ENCODE assay signal across 30 cellular contexts in the genomic region with DNA sequence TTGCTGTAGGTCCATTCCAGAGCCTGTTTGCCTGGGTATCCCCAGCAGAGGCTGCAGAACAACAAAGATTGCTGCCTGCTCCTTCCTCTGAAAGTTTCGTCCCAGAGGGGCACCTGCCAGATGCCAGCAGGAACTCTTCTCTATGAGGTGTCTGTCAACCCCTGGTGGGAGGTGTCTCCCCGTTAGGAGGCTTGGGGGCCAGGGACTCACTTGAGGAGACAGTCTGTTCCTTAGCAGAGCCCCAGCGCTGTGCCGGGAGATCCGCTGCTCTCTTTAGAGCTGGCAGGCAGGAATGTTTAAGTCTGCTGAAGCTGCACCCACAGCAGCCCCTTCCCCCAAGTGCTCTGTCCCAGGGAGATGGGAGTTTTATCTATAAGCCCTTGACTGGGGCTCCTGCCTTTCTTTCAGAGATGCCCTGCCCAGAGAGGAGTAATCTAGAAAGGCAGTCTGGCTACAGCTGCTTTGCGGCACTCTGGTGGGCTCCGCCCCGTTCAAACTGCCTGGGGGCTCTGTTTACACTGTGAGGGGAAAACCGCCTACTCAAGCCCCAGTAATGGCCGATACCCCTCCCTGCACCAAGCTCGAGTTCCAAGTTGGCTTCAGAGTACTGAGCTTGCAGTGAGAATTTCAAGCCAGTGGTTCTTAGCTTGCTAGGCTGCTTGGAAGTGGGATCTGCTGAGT. TPM values are rescaled to one million over a fixed set of nuclear protein-coding genes. Genes with fewer than 3 reads are reported as not detected.
DNase-seq lines count a peak whose midpoint lies in the region; ATAC-seq and TF ChIP-seq lines count a peak whose summit lies in the region.
"Had no signal": no experiment of that assay in that cellular context is flagged by ENCODE, and none has a peak within 500 bp of the region (broad histone marks: within the 10 kb centered on the region; RNA-seq: fewer than 3 reads in every experiment).

No MANE protein-coding gene starts in this region.

- intact Hi-C loops in prostate gland (cut with DNase I) = no loop called here

- no peak for TF ChIP-seq CTCF in prostate gland (IDR thresholded peaks at IDR 0.05)

- no peak overlapping the region for H3K27ac ChIP-seq in BLaER1
- no peak overlapping the region for H3K27ac ChIP-seq in HUES6 (ENCODE audit: low read depth, low read length)
- no peak overlapping the region for H3K27ac ChIP-seq in prostate gland
- H3K27ac ChIP-seq: C4-2B, colonic mucosa, left lung, psoas muscle, uterus had no signal

- peaks cover 7% of the 10 kb centered on the region for H3K36me3 Mint-ChIP-seq in T-helper 17 cell (ENCODE audit: low read depth)
- H3K36me3 Mint-ChIP-seq: stimulated activated effector memory CD8-positive, alpha-beta T cell treated with anti-CD3 and anti-CD28 coated beads, Interleukin-12 subunit alpha, Interleukin-12 subunit beta, amount 100 ng/mL, for 72 hours had no signal

- peak overlapping the region; percentile 14 for H3K27ac Mint-ChIP-seq in T-helper 17 cell
- H3K27ac Mint-ChIP-seq: activated B cell treated with CpG ODN at 0.5 μM for 24 hours; activated CD8-positive, alpha-beta T cell treated with anti-CD3 and anti-CD28 coated beads, Interleukin-2, amount 10 ng/mL, durations not matched to agents 7 days and 5 days; stimulated activated effector memory CD8-positive, alpha-beta T cell treated with anti-CD3 and anti-CD28 coated beads, Interleukin-12 subunit alpha, Interleukin-12 subunit beta, amount 100 ng/mL, for 72 hours had no signal

- peaks cover 38% of the 10 kb centered on the region for H3K27me3 Mint-ChIP-seq in T-helper 17 cell

- H3K4me3 ChIP-seq in BLaER1 (no peak overlapping the region), HUES6 (ENCODE audit: low read depth, low read length) (peak overlapping the region; percentile 33; the same call in 1 of the 2 replicates), prostate gland (no peak overlapping the region)
- H3K4me3 ChIP-seq: colonic mucosa, left lung, psoas muscle, uterus had no signal

- peaks cover 15% of the 10 kb centered on the region for H3K4me1 Mint-ChIP-seq in T-helper 17 cell

- no peak for ATAC-seq in T-helper 17 cell
- ATAC-seq in HG02970 (IDR thresholded peaks at IDR 0.05; ENCODE audit: low FRiP score, unreplicated experiment) = no peak
- no peak for ATAC-seq in HG03378 (IDR thresholded peaks at IDR 0.05; ENCODE audit: unreplicated experiment)
- ATAC-seq: activated CD8-positive, alpha-beta T cell treated with anti-CD3 and anti-CD28 coated beads, Interleukin-2, amount 10 ng/mL, durations not matched to agents 7 days and 5 days; left lung; psoas muscle had no signal

- DNase-seq in T-helper 17 cell (no peak), islet precursor cell (peak; percentile 83), prostate gland (ENCODE audit: low spot score) (no peak)
- DNase-seq in activated CD4-positive, alpha-beta T cell treated with anti-CD3 and anti-CD28 coated beads for 48 hours = no peak
- DNase-seq: ACHN; activated B cell treated with CpG ODN at 0.5 μM for 24 hours; activated T-cell treated with anti-CD3 and anti-CD28 coated beads, Interleukin-2, amount 50 U/mL, for 1 hour; amniotic stem cell; colonic mucosa; EL; KG1; left lung; midbrain; MV-4-11; NCI-H187 treated with DMSO at 0.1 percent for 48 hours; NCI-H446; SK-N-SH; uterus had no signal

- peak overlapping the region; percentile 52 for H3K4me2 ChIP-seq in BLaER1
- H3K4me2 ChIP-seq: SK-N-SH had no signal

- H3K27me3 ChIP-seq in BLaER1 (no peaks in the 10 kb centered on the region), HUES6 (ENCODE audit: control insufficient read depth, insufficient read depth, low read length) (no peaks in the 10 kb centered on the region), prostate gland (replicated peaks; ENCODE audit: insufficient read depth) (no peaks in the 10 kb centered on the region)
- H3K27me3 ChIP-seq: colonic mucosa, uterus had no signal

- no peak overlapping the region for H3K4me3 Mint-ChIP-seq in T-helper 17 cell
- H3K4me3 Mint-ChIP-seq: activated B cell treated with CpG ODN at 0.5 μM for 24 hours; activated CD8-positive, alpha-beta T cell treated with anti-CD3 and anti-CD28 coated beads, Interleukin-2, amount 10 ng/mL, durations not matched to agents 7 days and 5 days; stimulated activated effector memory CD8-positive, alpha-beta T cell treated with anti-CD3 and anti-CD28 coated beads, Interleukin-12 subunit alpha, Interleukin-12 subunit beta, amount 100 ng/mL, for 72 hours had no signal

- H3K36me3 ChIP-seq in BLaER1 (no peaks in the 10 kb centered on the region), HUES6 (ENCODE audit: control insufficient read depth, insufficient read depth, low read length) (no peaks in the 10 kb centered on the region), prostate gland (no peaks in the 10 kb centered on the region)
- H3K36me3 ChIP-seq: colonic mucosa, left lung, uterus had no signal

- 34% methylated on average over 11 of the region's 11 CpGs for WGBS in prostate gland

- H3K9me3 ChIP-seq in BLaER1 (peaks cover 8% of the 10 kb centered on the region), HUES6 (ENCODE audit: control insufficient read depth, insufficient read depth, low read depth, low read length) (no peaks in the 10 kb centered on the region), T-helper 17 cell (ENCODE audit: control insufficient read depth, low read length, poor library complexity, severe bottlenecking) (no peaks in the 10 kb centered on the region), prostate gland (no peaks in the 10 kb centered on the region)
- H3K9me3 ChIP-seq: colonic mucosa, psoas muscle, SK-N-SH, uterus had no signal

- H3K4me1 ChIP-seq in BLaER1 = peaks cover 12% of the 10 kb centered on the region
- peaks cover 13% of the 10 kb centered on the region for H3K4me1 ChIP-seq in HUES6 (ENCODE audit: control insufficient read depth, insufficient read depth, low read length)
- no peaks in the 10 kb centered on the region for H3K4me1 ChIP-seq in prostate gland (replicated peaks)
- H3K4me1 ChIP-seq: colonic mucosa, left lung, psoas muscle, uterus had no signal

- H3K9ac ChIP-seq in BLaER1 = no peak overlapping the region
- peak overlapping the region; percentile 18 for H3K9ac ChIP-seq in HUES6 (ENCODE audit: low read length)
- H3K9ac ChIP-seq: SK-N-SH had no signal

- TF ChIP-seq POLR2A in prostate gland (IDR thresholded peaks at IDR 0.05) = no peak

- no peaks in the 10 kb centered on the region for H4K20me1 ChIP-seq in BLaER1

RNA-seq across cellular contexts. Expression of gene SLC25A24, which starts 8.7 kb away (rescaled TPM):
- total RNA-seq in T-helper 17 cell (10 to 100 TPM; 14.1 to 14.6 TPM), prostate gland (10 to 100 TPM; 14.9 to 17.6 TPM)

RNA-seq across cellular contexts. Expression of gene NBPF4, which starts 35.0 kb away (rescaled TPM):
- not detected for total RNA-seq in T-helper 17 cell
- total RNA-seq in prostate gland = 1 to 10 TPM in 1 of 2 donors, not detected in 1; 1.8 TPM
- total RNA-seq: activated B cell treated with CpG ODN at 0.5 μM for 24 hours; activated CD8-positive, alpha-beta T cell treated with anti-CD3 and anti-CD28 coated beads, Interleukin-2, amount 10 ng/mL, durations not matched to agents 7 days and 5 days; bronchial epithelial cell; fibroblast of lung; H4; left lung; psoas muscle; temporal lobe had no signal
